ENCODE assay signal across 15 cellular contexts in the genomic region with DNA sequence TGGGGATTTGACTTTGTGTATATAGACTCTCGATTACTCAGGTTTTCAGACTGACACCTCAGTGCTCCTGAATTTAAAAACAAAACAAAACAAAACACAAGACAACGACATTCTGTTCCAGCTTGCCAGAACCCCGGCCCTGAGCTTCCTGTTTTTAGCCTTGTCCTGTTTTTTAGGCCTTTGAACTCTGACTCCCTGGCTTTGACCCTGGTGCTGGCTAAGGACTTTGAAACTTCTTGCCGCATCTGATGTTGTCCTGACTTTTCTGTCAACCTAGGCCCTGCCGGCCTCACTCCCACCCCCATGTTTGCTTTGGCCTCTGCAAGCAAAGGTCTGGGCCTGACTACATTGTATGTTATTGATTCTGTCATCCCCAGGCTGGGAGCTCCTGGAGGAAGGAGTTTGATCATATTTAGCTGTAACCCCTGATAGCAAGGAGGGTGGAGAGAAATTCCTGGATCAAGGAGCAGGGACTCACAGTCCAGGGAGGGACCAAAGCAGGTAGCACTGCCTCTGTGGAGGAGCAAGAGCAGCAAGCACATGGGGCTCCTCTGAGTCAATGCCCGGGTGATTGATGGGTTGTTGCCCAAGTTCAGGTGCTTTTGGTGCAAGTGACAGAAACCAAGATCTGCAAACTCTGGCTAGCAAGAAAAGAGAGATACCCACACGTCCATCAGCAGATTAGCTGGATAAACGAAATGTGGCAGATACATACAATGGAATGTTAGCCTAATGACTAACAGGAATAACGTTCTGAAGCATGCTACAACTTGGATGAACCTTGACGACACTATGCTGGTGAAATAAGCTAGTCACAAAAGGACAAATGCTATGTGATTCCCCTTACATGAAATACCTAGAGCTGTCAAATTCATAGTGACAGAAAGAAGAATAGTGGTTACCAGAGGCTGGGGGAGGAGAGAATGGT. TPM values are rescaled to one million over a fixed set of nuclear protein-coding genes. Genes with fewer than 3 reads are reported as not detected.
DNase-seq lines count a peak whose midpoint lies in the region; ATAC-seq, FAIRE-seq and TF ChIP-seq lines count a peak whose summit lies in the region.
"Had no signal": no experiment of that assay in that cellular context is flagged by ENCODE, and none has a peak within 500 bp of the region (broad histone marks: within the 10 kb centered on the region; RNA-seq: fewer than 3 reads in every experiment).

No MANE protein-coding gene starts in this region.

- DNase-seq in SKM-1 treated with dmso at 0.1 percent for 144 hours (lab: John Stamatoyannopoulos, UW; ENCODE audit: unreplicated experiment), result peak; percentile 1
- no peak for DNase-seq in SKM-1 (lab: John Stamatoyannopoulos, UW; ENCODE audit: unreplicated experiment)
- DNase-seq in K562 (ENCODE audit: extremely low read depth in 1 of 4, low spot score in 3 of 4), result no peak
- DNase-seq in immature natural killer cell, result no peak
- DNase-seq in stimulated activated effector memory CD8-positive, alpha-beta T cell treated with anti-CD3 and anti-CD28 coated beads, Interleukin-12 subunit alpha, Interleukin-12 subunit beta, amount 100 ng/mL, for 72 hours (ENCODE audit: low spot score in 2 of 2), result no peak
- DNase-seq in RPMI8226, result no peak
- DNase-seq in activated T-cell treated with anti-CD3 and anti-CD28 coated beads, Interleukin-2, amount 50 U/mL, for 1 hour, result no peak
- DNase-seq: activated T-cell treated with anti-CD3 and anti-CD28 coated beads for 4 hours had no signal

- peaks cover 6 to 15% of the 10 kb centered on the region in 2 experiments; a peak in 3 of 5 replicates for H3K27me3 ChIP-seq in K562 (ENCODE audit: control insufficient read depth in 2 of 2, insufficient read depth in 2 of 2, low read length in 2 of 2)

- no peaks in the 10 kb centered on the region for H3K79me2 ChIP-seq in K562 (ENCODE audit: control insufficient read depth, insufficient read depth, low read length)

- H3K4me2 ChIP-seq in K562 (ENCODE audit: insufficient read depth, low read length), result no peak overlapping the region

- H3K27ac ChIP-seq in K562 (ENCODE audit: extremely low read depth, low read depth, low read length), result no peak overlapping the region
- H3K27ac ChIP-seq: HL-60 had no signal

- H3K27ac Mint-ChIP-seq in immature natural killer cell, result peak overlapping the region in 4 of 6 donors; percentile 0 to 80 (median 16)
- H3K27ac Mint-ChIP-seq in stimulated activated effector memory CD8-positive, alpha-beta T cell treated with anti-CD3 and anti-CD28 coated beads, Interleukin-12 subunit alpha, Interleukin-12 subunit beta, amount 100 ng/mL, for 72 hours, result peak overlapping the region; percentile 91

- TF ChIP-seq POLR2A in K562 (conservative IDR thresholded peaks at IDR 0.05), result no peak

- no TSS peak for BruUV-seq in K562 (replicated peaks; lab: Mats Ljungman, UMichigan)

- peaks cover 0 to 23% (median 5%) of the 10 kb centered on the region in 3 donors for H3K36me3 Mint-ChIP-seq in immature natural killer cell
- H3K36me3 Mint-ChIP-seq in stimulated activated effector memory CD8-positive, alpha-beta T cell treated with anti-CD3 and anti-CD28 coated beads, Interleukin-12 subunit alpha, Interleukin-12 subunit beta, amount 100 ng/mL, for 72 hours, result no peaks in the 10 kb centered on the region

- CTCF ChIA-PET in K562 (lab: Yijun Ruan, JAX; ENCODE audit: low intra/inter-chr PET ratio), result interaction anchor here (1.0 to 1.5 kb wide), 2 partner anchors 175 kb away, joined by 3 to 4 read pairs; no protein-coding TSS in a partner anchor

- no peaks in the 10 kb centered on the region for H3K9me3 Mint-ChIP-seq in immature natural killer cell
- H3K9me3 Mint-ChIP-seq in stimulated activated effector memory CD8-positive, alpha-beta T cell treated with anti-CD3 and anti-CD28 coated beads, Interleukin-12 subunit alpha, Interleukin-12 subunit beta, amount 100 ng/mL, for 72 hours, result no peaks in the 10 kb centered on the region
- H3K9me3 Mint-ChIP-seq: central memory CD8-positive, alpha-beta T cell had no signal

- in situ Hi-C loops in K562 (cut with MboI), result loop anchor here (5.0 to 25.0 kb wide), 2 partner anchors 164 to 514 kb away; partner anchors contain the start of gene ZNHIT3

- no peak for TF ChIP-seq RAD21 in K562 (CRISPR knock-in tag; conservative IDR thresholded peaks at IDR 0.05 in 1 of 2, IDR thresholded peaks at IDR 0.05 in 1 of 2)

- WGBS in K562 (ENCODE audit: insufficient coverage, low coverage, missing lambda C conversion rate), result 15% methylated on average over 10 of the region's 10 CpGs

- H3K27me3 Mint-ChIP-seq in immature natural killer cell (ENCODE audit: low read depth in 3 of 3), result peaks cover 0 to 3% (median 2%) of the 10 kb centered on the region in 3 donors
- H3K27me3 Mint-ChIP-seq: central memory CD8-positive, alpha-beta T cell had no signal

- H2AFZ ChIP-seq in K562 (ENCODE audit: low read depth, low read length), result no peak overlapping the region

- no peaks in the 10 kb centered on the region for H3K9me3 ChIP-seq in K562 (replicated peaks; ENCODE audit: control insufficient read depth, insufficient read depth, low read depth, low read length)
- H3K9me3 ChIP-seq: gastroesophageal sphincter had no signal

- no peak overlapping the region for H3K9ac ChIP-seq in K562 (ENCODE audit: insufficient read depth in 1 of 2, low read depth in 2 of 2, low read length in 2 of 2)

- no peak overlapping the region for H3K4me3 ChIP-seq in K562
- H3K4me3 ChIP-seq: gastroesophageal sphincter, skin epidermis had no signal

- H3K4me3 Mint-ChIP-seq in immature natural killer cell, result no peak overlapping the region
- H3K4me3 Mint-ChIP-seq in stimulated activated effector memory CD8-positive, alpha-beta T cell treated with anti-CD3 and anti-CD28 coated beads, Interleukin-12 subunit alpha, Interleukin-12 subunit beta, amount 100 ng/mL, for 72 hours, result no peak overlapping the region
- H3K4me3 Mint-ChIP-seq: central memory CD8-positive, alpha-beta T cell had no signal

- POLR2A ChIA-PET in K562 (lab: Yijun Ruan, JAX), result interaction anchor here (0.7 to 1.2 kb wide), 3 partner anchors 88 to 481 kb away, joined by 3 to 4 read pairs (median 3); partner anchors contain the start of gene CCL5

- H4K20me1 ChIP-seq in K562 (replicated peaks; ENCODE audit: control insufficient read depth, insufficient read depth, low read length), result no peaks in the 10 kb centered on the region

- TF ChIP-seq EP300 in K562 (IDR thresholded peaks at IDR 0.05; ENCODE audit: low read length), result no peak

- H3K4me1 Mint-ChIP-seq in immature natural killer cell, result peaks cover 41 to 45% of the 10 kb centered on the region in 2 donors
- H3K4me1 Mint-ChIP-seq in stimulated activated effector memory CD8-positive, alpha-beta T cell treated with anti-CD3 and anti-CD28 coated beads, Interleukin-12 subunit alpha, Interleukin-12 subunit beta, amount 100 ng/mL, for 72 hours, result peaks cover 63% of the 10 kb centered on the region

- no peak for FAIRE-seq in K562 (lab: Jason Lieb, UNC)

- no peak for TF ChIP-seq CTCF in K562 (IDR thresholded peaks at IDR 0.05 in 2 of 3, conservative IDR thresholded peaks at IDR 0.05 in 1 of 3; ENCODE audit: insufficient read depth in 2 of 3, low read depth in 1 of 3, low read length in 3 of 3)

- intact Hi-C loops in K562 (cut with micrococcal nuclease), result no loop called here

- no peaks in the 10 kb centered on the region for H3K36me3 ChIP-seq in K562 (ENCODE audit: control insufficient read depth, insufficient read depth, low read length)
- H3K36me3 ChIP-seq: gastroesophageal sphincter had no signal

- H3K9me1 ChIP-seq in K562 (ENCODE audit: control insufficient read depth, insufficient read depth, low read length), result no peaks in the 10 kb centered on the region

- no peak for ATAC-seq in K562
- ATAC-seq in stimulated activated effector memory CD8-positive, alpha-beta T cell treated with anti-CD3 and anti-CD28 coated beads, Interleukin-12 subunit alpha, Interleukin-12 subunit beta, amount 100 ng/mL, for 72 hours, result peak; percentile 52
- ATAC-seq in HG02763 (IDR thresholded peaks at IDR 0.05; ENCODE audit: unreplicated experiment), result no peak
- ATAC-seq: gastroesophageal sphincter had no signal

- H3K4me1 ChIP-seq in K562 (replicated peaks in 1 of 2; ENCODE audit: control insufficient read depth in 2 of 2, insufficient read depth in 2 of 2, low read length in 2 of 2), result no peaks in the 10 kb centered on the region

RNA-seq across cellular contexts. Expression of gene CCL16, which starts 7.7 kb away (rescaled TPM):
- not detected in 2 replicates for total RNA-seq in K562 (2011; cell fraction: chromatin; rRNA removed; ENCODE audit: low replicate concordance)
- not detected in 2 replicates for total RNA-seq in K562 (2011; cell fraction: nucleolus; rRNA removed)
- not detected in 2 replicates for total RNA-seq in K562 (2011; cell fraction: nucleoplasm; rRNA removed)
- total RNA-seq in K562 (2014; rRNA removed), result not detected in 2 replicates
- not detected in 2 replicates for total RNA-seq in K562 (2014; rRNA removed; fragmentation: Illumina TruSeq; extraction: Trizol)
- total RNA-seq in K562 (2015; rRNA removed; fragmentation: Illumina TruSeq; extraction: Trizol), result not detected in 2 replicates
- not detected in 2 replicates for total RNA-seq in K562 (2021)
- polyA plus RNA-seq in K562 (2011; rRNA removed), result not detected in 2 replicates
- polyA plus RNA-seq in K562 (2011; cell fraction: cytosol; rRNA removed), result not detected in 2 replicates
- not detected in 2 replicates for polyA plus RNA-seq in K562 (2011; cell fraction: nucleus; rRNA removed)
- polyA plus RNA-seq in K562 (2012), result not detected in 2 replicates
- not detected in 2 replicates for polyA plus RNA-seq in K562 (2014; fragmentation: Illumina TruSeq; extraction: Trizol)
- not detected for polyA plus RNA-seq in K562 (2014; fragmentation: Nextera tagmentation; extraction: Ambion mirVana)
- not detected in 2 replicates for polyA plus RNA-seq in K562 (2014; rRNA removed)
- not detected in 2 replicates for polyA minus RNA-seq in K562 (2011; rRNA and poly(A)+ RNA removed)
- polyA minus RNA-seq in K562 (2011; cell fraction: cytosol; rRNA and poly(A)+ RNA removed), result not detected in 2 replicates
- polyA minus RNA-seq in K562 (2011; cell fraction: nucleus; rRNA and poly(A)+ RNA removed), result not detected in 2 replicates
- polyA plus RNA-seq in immature natural killer cell, result not detected
- total RNA-seq: A172, gastroesophageal sphincter, mononuclear cell had no signal

RNA-seq across cellular contexts. Expression of gene CCL14, which starts 12.9 kb away (rescaled TPM):
- total RNA-seq in K562 (2011; cell fraction: chromatin; rRNA removed; ENCODE audit: low replicate concordance), result not detected in 2 replicates
- total RNA-seq in K562 (2011; cell fraction: nucleolus; rRNA removed), result not detected in 2 replicates
- not detected in 2 replicates for total RNA-seq in K562 (2011; cell fraction: nucleoplasm; rRNA removed)
- not detected in 2 replicates for total RNA-seq in K562 (2014; rRNA removed)
- total RNA-seq in K562 (2014; rRNA removed; fragmentation: Illumina TruSeq; extraction: Trizol), result not detected in 2 replicates
- total RNA-seq in K562 (2015; rRNA removed; fragmentation: Illumina TruSeq; extraction: Trizol), result not detected in 2 replicates
- total RNA-seq in K562 (2021), result not detected in 2 replicates
- polyA plus RNA-seq in K562 (2011; rRNA removed), result not detected in 2 replicates
- polyA plus RNA-seq in K562 (2011; cell fraction: cytosol; rRNA removed), result not detected in 2 replicates
- polyA plus RNA-seq in K562 (2011; cell fraction: nucleus; rRNA removed), result not detected in 2 replicates
- not detected in 2 replicates for polyA plus RNA-seq in K562 (2012)
- polyA plus RNA-seq in K562 (2014; fragmentation: Illumina TruSeq; extraction: Trizol), result not detected in 2 replicates
- not detected for polyA plus RNA-seq in K562 (2014; fragmentation: Nextera tagmentation; extraction: Ambion mirVana)
- polyA plus RNA-seq in K562 (2014; rRNA removed), result not detected in 2 replicates
- not detected in 2 replicates for polyA minus RNA-seq in K562 (2011; rRNA and poly(A)+ RNA removed)
- not detected in 2 replicates for polyA minus RNA-seq in K562 (2011; cell fraction: cytosol; rRNA and poly(A)+ RNA removed)
- polyA minus RNA-seq in K562 (2011; cell fraction: nucleus; rRNA and poly(A)+ RNA removed), result not detected in 2 replicates
- polyA plus RNA-seq in immature natural killer cell, result not detected
- total RNA-seq: A172, mononuclear cell had no signal

RNA-seq across cellular contexts. Expression of gene CCL15, which starts 27.8 kb away (rescaled TPM):
- total RNA-seq in K562 (2011; cell fraction: chromatin; rRNA removed; ENCODE audit: low replicate concordance), result not detected in 2 replicates
- not detected in 2 replicates for total RNA-seq in K562 (2011; cell fraction: nucleolus; rRNA removed)
- total RNA-seq in K562 (2011; cell fraction: nucleoplasm; rRNA removed), result not detected in 2 replicates
- total RNA-seq in K562 (2014; rRNA removed) (not detected in 2 replicates), K562 (2014; rRNA removed; fragmentation: Illumina TruSeq; extraction: Trizol) (not detected in 2 replicates), K562 (2015; rRNA removed; fragmentation: Illumina TruSeq; extraction: Trizol) (not detected in 2 replicates), K562 (2021) (not detected in 2 replicates)
- polyA plus RNA-seq in K562 (2011; rRNA removed) (not detected in 2 replicates), K562 (2014; fragmentation: Illumina TruSeq; extraction: Trizol) (not detected in 2 replicates), K562 (2014; fragmentation: Nextera tagmentation; extraction: Ambion mirVana) (not detected), K562 (2014; rRNA removed) (not detected in 2 replicates), immature natural killer cell (not detected)
- polyA plus RNA-seq in K562 (2011; cell fraction: cytosol; rRNA removed), result not detected in 2 replicates
- not detected in 2 replicates for polyA plus RNA-seq in K562 (2011; cell fraction: nucleus; rRNA removed)
- not detected in 2 replicates for polyA plus RNA-seq in K562 (2012)
- polyA minus RNA-seq in K562 (2011; rRNA and poly(A)+ RNA removed), result not detected in 2 replicates
- polyA minus RNA-seq in K562 (2011; cell fraction: cytosol; rRNA and poly(A)+ RNA removed), result not detected in 2 replicates
- polyA minus RNA-seq in K562 (2011; cell fraction: nucleus; rRNA and poly(A)+ RNA removed), result not detected in 2 replicates
- total RNA-seq: A172, gastroesophageal sphincter, mononuclear cell had no signal

RNA-seq across cellular contexts. Expression of gene LYZL6, which starts 30.1 kb away (rescaled TPM):
- not detected in 2 replicates for total RNA-seq in K562 (2011; cell fraction: chromatin; rRNA removed; ENCODE audit: low replicate concordance)
- total RNA-seq in K562 (2011; cell fraction: nucleolus; rRNA removed), result not detected in 2 replicates
- total RNA-seq in K562 (2011; cell fraction: nucleoplasm; rRNA removed), result not detected in 2 replicates
- total RNA-seq in K562 (2014; rRNA removed) (not detected in 2 replicates), K562 (2014; rRNA removed; fragmentation: Illumina TruSeq; extraction: Trizol) (not detected in 2 replicates), K562 (2015; rRNA removed; fragmentation: Illumina TruSeq; extraction: Trizol) (not detected in 2 replicates), K562 (2021) (not detected in 2 replicates)
- polyA plus RNA-seq in K562 (2011; rRNA removed) (not detected in 2 replicates), K562 (2014; fragmentation: Illumina TruSeq; extraction: Trizol) (not detected in 2 replicates), K562 (2014; fragmentation: Nextera tagmentation; extraction: Ambion mirVana) (not detected), K562 (2014; rRNA removed) (not detected in 2 replicates), immature natural killer cell (not detected)
- not detected in 2 replicates for polyA plus RNA-seq in K562 (2011; cell fraction: cytosol; rRNA removed)
- not detected in 2 replicates for polyA plus RNA-seq in K562 (2011; cell fraction: nucleus; rRNA removed)
- not detected in 2 replicates for polyA plus RNA-seq in K562 (2012)
- not detected in 2 replicates for polyA minus RNA-seq in K562 (2011; rRNA and poly(A)+ RNA removed)
- not detected in 2 replicates for polyA minus RNA-seq in K562 (2011; cell fraction: cytosol; rRNA and poly(A)+ RNA removed)
- polyA minus RNA-seq in K562 (2011; cell fraction: nucleus; rRNA and poly(A)+ RNA removed), result not detected in 2 replicates
- total RNA-seq: A172, gastroesophageal sphincter, mononuclear cell had no signal

RNA-seq across cellular contexts. Expression of gene RDM1, which starts 43.0 kb away (rescaled TPM):
- total RNA-seq in K562 (2011; cell fraction: chromatin; rRNA removed; ENCODE audit: low replicate concordance), result 9.4 and 10.6 TPM in 2 replicates
- total RNA-seq in K562 (2011; cell fraction: nucleolus; rRNA removed), result 5.8 and 9.9 TPM in 2 replicates
- 9.5 and 10.0 TPM in 2 replicates for total RNA-seq in K562 (2011; cell fraction: nucleoplasm; rRNA removed)
- 2.5 and 3.9 TPM in 2 replicates for total RNA-seq in K562 (2014; rRNA removed)
- total RNA-seq in K562 (2014; rRNA removed; fragmentation: Illumina TruSeq; extraction: Trizol), result 4.8 and 5.6 TPM in 2 replicates
- 2.9 and 3.0 TPM in 2 replicates for total RNA-seq in K562 (2015; rRNA removed; fragmentation: Illumina TruSeq; extraction: Trizol)
- total RNA-seq in K562 (2021), result 5.0 and 5.7 TPM in 2 replicates
- polyA plus RNA-seq in K562 (2011; rRNA removed), result 8.3 and 9.6 TPM in 2 replicates
- 5.7 and 6.5 TPM in 2 replicates for polyA plus RNA-seq in K562 (2011; cell fraction: cytosol; rRNA removed)
- 19.5 and 20.6 TPM in 2 replicates for polyA plus RNA-seq in K562 (2011; cell fraction: nucleus; rRNA removed)
- polyA plus RNA-seq in K562 (2012), result 7.0 and 12.5 TPM in 2 replicates
- polyA plus RNA-seq in K562 (2014; fragmentation: Illumina TruSeq; extraction: Trizol), result 5.4 and 7.0 TPM in 2 replicates
- polyA plus RNA-seq in K562 (2014; fragmentation: Nextera tagmentation; extraction: Ambion mirVana), result 10 to 100 TPM in 1 of 2 experiments, 1 to 10 TPM in 1; 8.5 to 11.2 TPM
- 6.1 and 6.5 TPM in 2 replicates for polyA plus RNA-seq in K562 (2014; rRNA removed)
- polyA minus RNA-seq in K562 (2011; rRNA and poly(A)+ RNA removed), result 4.0 TPM in 2 replicates
- polyA minus RNA-seq in K562 (2011; cell fraction: cytosol; rRNA and poly(A)+ RNA removed), result 2.5 and 3.3 TPM in 2 replicates
- 3.3 and 3.9 TPM in 2 replicates for polyA minus RNA-seq in K562 (2011; cell fraction: nucleus; rRNA and poly(A)+ RNA removed)
- 1 to 10 TPM in 1 of 3 donors, under 1 TPM in 1, not detected in 1; 0.82 to 1.7 TPM for polyA plus RNA-seq in immature natural killer cell
- total RNA-seq: mononuclear cell had no signal
